ENCODE assay signal across 8 cellular contexts in genomic region chr1:2258996-2259395, GRCh38. TPM values are rescaled to one million over a fixed set of nuclear protein-coding genes. Genes with fewer than 3 reads are reported as not detected.
A peak's percentile ranks its signal among the peaks of the same experiment; 100 is the strongest.
DNase-seq lines count a peak whose midpoint lies in the region; ATAC-seq lines count a peak whose summit lies in the region.

No MANE protein-coding gene starts in this region.

- H3K27me3 Mint-ChIP-seq in CD4-positive, CD25-positive, alpha-beta regulatory T cell = no peaks in the 10 kb centered on the region
- H3K27me3 Mint-ChIP-seq in activated naive CD8-positive, alpha-beta T cell treated with anti-CD3 and anti-CD28 coated beads, Interleukin-2, amount 10 ng/mL, durations not matched to agents 7 days and 5 days = no peaks in the 10 kb centered on the region

- peak; percentile 13 to 22 for ATAC-seq in CD4-positive, CD25-positive, alpha-beta regulatory T cell (ENCODE audit: low read depth in 2 of 2)
- ATAC-seq in activated naive CD8-positive, alpha-beta T cell treated with anti-CD3 and anti-CD28 coated beads, Interleukin-2, amount 10 ng/mL, durations not matched to agents 7 days and 5 days (ENCODE audit: low read depth) = peak; percentile 16

- POLR2A ChIA-PET in activated naive CD8-positive, alpha-beta T cell treated with anti-CD3 and anti-CD28 coated beads, Interleukin-2, amount 10 ng/mL, durations not matched to agents 7 days and 5 days (lab: Charles Lee) = interaction anchor here (1.4 to 1.6 kb wide), 2 partner anchors 25 to 30 kb away, joined by 3 to 4 read pairs; no protein-coding TSS in a partner anchor

- peak overlapping the region; percentile 87 to 94 (median 91) for H3K27ac Mint-ChIP-seq in CD4-positive, CD25-positive, alpha-beta regulatory T cell
- peak overlapping the region; percentile 12 for H3K27ac Mint-ChIP-seq in activated naive CD8-positive, alpha-beta T cell treated with anti-CD3 and anti-CD28 coated beads, Interleukin-2, amount 10 ng/mL, durations not matched to agents 7 days and 5 days

- H3K4me3 ChIP-seq in CD4-positive, CD25-positive, alpha-beta regulatory T cell (ENCODE audit: low read depth, low read length) = peak overlapping the region; percentile 51
- no peak overlapping the region for H3K4me3 ChIP-seq in H7 (ENCODE audit: insufficient read depth, low read depth, low read length)

- DNase-seq in CD4-positive, CD25-positive, alpha-beta regulatory T cell = peak; percentile 55 to 73 (median 55)
- DNase-seq in activated CD4-positive, alpha-beta T cell treated with anti-CD3 and anti-CD28 coated beads, Interleukin-2, amount 50 U/mL, for 1 hour = peak; percentile 77
- DNase-seq in activated naive CD8-positive, alpha-beta T cell treated with anti-CD3 and anti-CD28 coated beads, Interleukin-2, amount 10 ng/mL, durations not matched to agents 7 days and 5 days = no peak
- DNase-seq in stimulated activated CD4-positive, alpha-beta T cell treated with anti-CD3 and anti-CD28 coated beads, Interleukin-4, amount 100 ng/mL, for 1 hour = peak; percentile 65
- DNase-seq in H7 (no peak), T1000 (lab: John Stamatoyannopoulos, UW) (no peak), NCI-H526 (lab: John Stamatoyannopoulos, UW) (no peak), GM19238 (ENCODE audit: insufficient read length, low spot score) (no peak)

- peaks cover 0 to 3% (median 0%) of the 10 kb centered on the region in 7 donors for H3K9me3 Mint-ChIP-seq in CD4-positive, CD25-positive, alpha-beta regulatory T cell
- peaks cover 7% of the 10 kb centered on the region for H3K9me3 Mint-ChIP-seq in activated naive CD8-positive, alpha-beta T cell treated with anti-CD3 and anti-CD28 coated beads, Interleukin-2, amount 10 ng/mL, durations not matched to agents 7 days and 5 days

- peaks cover 17 to 28% of the 10 kb centered on the region in 2 experiments for H3K9me3 ChIP-seq in CD4-positive, CD25-positive, alpha-beta regulatory T cell (ENCODE audit: control insufficient read depth in 2 of 2, low read length in 2 of 2)

- H3K4me1 ChIP-seq in CD4-positive, CD25-positive, alpha-beta regulatory T cell (ENCODE audit: control insufficient read depth, insufficient read depth, low read length, poor library complexity, severe bottlenecking) = peaks cover 46% of the 10 kb centered on the region

- peaks cover 12 to 68% (median 48%) of the 10 kb centered on the region in 4 donors for H3K4me1 Mint-ChIP-seq in CD4-positive, CD25-positive, alpha-beta regulatory T cell
- H3K4me1 Mint-ChIP-seq in activated naive CD8-positive, alpha-beta T cell treated with anti-CD3 and anti-CD28 coated beads, Interleukin-2, amount 10 ng/mL, durations not matched to agents 7 days and 5 days = peaks cover 29% of the 10 kb centered on the region

- H3K36me3 ChIP-seq in CD4-positive, CD25-positive, alpha-beta regulatory T cell (ENCODE audit: control insufficient read depth, insufficient read depth, low read length) = peaks cover 2% of the 10 kb centered on the region
- H3K36me3 ChIP-seq in H7 (replicated peaks; ENCODE audit: control insufficient read depth, insufficient read depth, low read length) = no peaks in the 10 kb centered on the region; the same call in 1 of the 2 replicates

- H3K4me3 Mint-ChIP-seq in CD4-positive, CD25-positive, alpha-beta regulatory T cell = peak overlapping the region; percentile 66 to 70 (median 68)
- peak overlapping the region; percentile 3 for H3K4me3 Mint-ChIP-seq in activated naive CD8-positive, alpha-beta T cell treated with anti-CD3 and anti-CD28 coated beads, Interleukin-2, amount 10 ng/mL, durations not matched to agents 7 days and 5 days

- H3K27ac ChIP-seq in CD4-positive, CD25-positive, alpha-beta regulatory T cell (ENCODE audit: insufficient read depth, low read length, poor library complexity, severe bottlenecking) = peak overlapping the region; percentile 66

- no peaks in the 10 kb centered on the region for H3K27me3 ChIP-seq in CD4-positive, CD25-positive, alpha-beta regulatory T cell (ENCODE audit: control insufficient read depth, insufficient read depth, low read length)
- no peaks in the 10 kb centered on the region for H3K27me3 ChIP-seq in H7 (ENCODE audit: control insufficient read depth, insufficient read depth, low read length)

- peaks cover 6% of the 10 kb centered on the region for H3K36me3 Mint-ChIP-seq in CD4-positive, CD25-positive, alpha-beta regulatory T cell
- H3K36me3 Mint-ChIP-seq in activated naive CD8-positive, alpha-beta T cell treated with anti-CD3 and anti-CD28 coated beads, Interleukin-2, amount 10 ng/mL, durations not matched to agents 7 days and 5 days = peaks cover 20% of the 10 kb centered on the region

RNA-seq across cellular contexts. Expression of gene SKI, which starts 30.9 kb away (rescaled TPM):
- 218 TPM for total RNA-seq in CD4-positive, CD25-positive, alpha-beta regulatory T cell
- polyA plus RNA-seq in CD4-positive, CD25-positive, alpha-beta regulatory T cell = under 1 TPM; 0.25 to 0.57 (median 0.31) TPM
- total RNA-seq in activated naive CD8-positive, alpha-beta T cell treated with anti-CD3 and anti-CD28 coated beads, Interleukin-2, amount 10 ng/mL, durations not matched to agents 7 days and 5 days = 10 to 100 TPM; 59.3 to 71.6 TPM
- total RNA-seq in H7 (2014; rRNA removed; shearing (Covaris generic)) = 29.2 and 29.9 TPM in 2 replicates

Comparison
In these comparisons a context has a peak if more than half of its experiments do, and no peak if none do; other contexts are left out.
1. DNase-seq: peak in CD4-positive, CD25-positive, alpha-beta regulatory T cell (3 of 3), activated CD4-positive, alpha-beta T cell treated with anti-CD3 and anti-CD28 coated beads, Interleukin-2, amount 50 U/mL, for 1 hour (single experiment) and stimulated activated CD4-positive, alpha-beta T cell treated with anti-CD3 and anti-CD28 coated beads, Interleukin-4, amount 100 ng/mL, for 1 hour (single experiment); none in activated naive CD8-positive, alpha-beta T cell treated with anti-CD3 and anti-CD28 coated beads, Interleukin-2, amount 10 ng/mL, durations not matched to agents 7 days and 5 days (single experiment), H7 (single experiment), T1000 (single experiment), NCI-H526 (0 of 2) and GM19238 (single experiment).